In genomic region chr19:1115646-1116420, GRCh38 we compare ENCODE assay signal across 21 cellular contexts.
"Had no signal": no experiment of that assay in that cellular context is flagged by ENCODE, and none has a peak within 500 bp of the region (broad histone marks: within the 10 kb centered on the region; RNA-seq: fewer than 3 reads in every experiment).

No MANE protein-coding gene starts in this region.

- H3K4me2 ChIP-seq: smooth muscle cell had no signal

- H3K9me3 ChIP-seq: ovary, stomach, thyroid gland, vagina had no signal

- DNase-seq: dorsolateral prefrontal cortex; effector CD4-positive, alpha-beta T cell; mammary epithelial cell; mesendoderm; midbrain; naive thymus-derived CD8-positive, alpha-beta T cell; nephron progenitor cell; occipital lobe; ovary; posterior cingulate gyrus; stimulated activated CD4-positive, alpha-beta T cell treated with anti-CD3 and anti-CD28 coated beads, Interleukin-2, amount 100 ng/mL, for 24 hours; stimulated activated CD4-positive, alpha-beta T cell treated with anti-CD3 and anti-CD28 coated beads, Interleukin-4, amount 100 ng/mL, for 24 hours; stimulated activated naive CD4-positive, alpha-beta T cell treated with Interleukin-2 at 50 U/mL for 16 hours; stomach; thyroid gland; trophoblast cell had no signal

- H3K27ac Mint-ChIP-seq: nephron progenitor cell; stimulated activated effector memory CD8-positive, alpha-beta T cell treated with anti-CD3 and anti-CD28 coated beads, Interleukin-12 subunit alpha, Interleukin-12 subunit beta, amount 100 ng/mL, for 72 hours had no signal

- H3K27ac ChIP-seq: dorsolateral prefrontal cortex, ovary, thyroid gland, vagina had no signal

- H3K4me3 Mint-ChIP-seq: naive thymus-derived CD8-positive, alpha-beta T cell; nephron progenitor cell; stimulated activated effector memory CD8-positive, alpha-beta T cell treated with anti-CD3 and anti-CD28 coated beads, Interleukin-12 subunit alpha, Interleukin-12 subunit beta, amount 100 ng/mL, for 72 hours had no signal

- H3K27me3 Mint-ChIP-seq: naive thymus-derived CD8-positive, alpha-beta T cell had no signal

- H3K36me3 ChIP-seq: ovary had no signal

- H3K4me1 Mint-ChIP-seq: nephron progenitor cell; stimulated activated effector memory CD8-positive, alpha-beta T cell treated with anti-CD3 and anti-CD28 coated beads, Interleukin-12 subunit alpha, Interleukin-12 subunit beta, amount 100 ng/mL, for 72 hours had no signal

- ATAC-seq: left lobe of liver; naive thymus-derived CD8-positive, alpha-beta T cell; sciatic nerve; stimulated activated effector memory CD8-positive, alpha-beta T cell treated with anti-CD3 and anti-CD28 coated beads, Interleukin-12 subunit alpha, Interleukin-12 subunit beta, amount 100 ng/mL, for 72 hours had no signal

- H3K27me3 ChIP-seq: dorsolateral prefrontal cortex, ovary, stomach, thyroid gland, vagina had no signal

- H3K4me3 ChIP-seq: dorsolateral prefrontal cortex, ovary, smooth muscle cell, stomach, thyroid gland, vagina had no signal
